Comparison of ENCODE assay signal across 14 cellular contexts in genomic region chr2:20451761-20452499, GRCh38. TPM values are rescaled to one million over a fixed set of nuclear protein-coding genes. Genes with fewer than 3 reads are reported as not detected.
DNase-seq lines count a peak whose midpoint lies in the region; ATAC-seq and TF ChIP-seq lines count a peak whose summit lies in the region.
"Had no signal": no experiment of that assay in that cellular context is flagged by ENCODE, and none has a peak within 500 bp of the region (broad histone marks: within the 10 kb centered on the region; RNA-seq: fewer than 3 reads in every experiment).

No MANE protein-coding gene starts in this region.

- no peaks in the 10 kb centered on the region for H3K27me3 ChIP-seq in muscle layer of duodenum (ENCODE audit: low read depth, low read length)
- H3K27me3 ChIP-seq in thoracic aorta (replicated peaks; ENCODE audit: insufficient read depth): no peaks in the 10 kb centered on the region
- no peaks in the 10 kb centered on the region for H3K27me3 ChIP-seq in CD8-positive, alpha-beta memory T cell (ENCODE audit: insufficient read depth, low read length, poor library complexity, severe bottlenecking)

- H3K27ac Mint-ChIP-seq in activated CD8-positive, alpha-beta memory T cell treated with anti-CD3 and anti-CD28 coated beads, Interleukin-2, amount 10 ng/mL, durations not matched to agents 7 days and 5 days: no peak overlapping the region
- H3K27ac Mint-ChIP-seq in CD8-positive, alpha-beta memory T cell: no peak overlapping the region
- H3K27ac Mint-ChIP-seq: activated naive CD8-positive, alpha-beta T cell treated with anti-CD3 and anti-CD28 coated beads, Interleukin-2, amount 10 ng/mL, durations not matched to agents 7 days and 5 days; dendritic cell treated with granulocyte-macrophage colony-stimulating factor and Interleukin-4, amounts not matched to agents 40 ng/mL and 50 ng/mL, for 4 days; WTC11 had no signal

- no peaks in the 10 kb centered on the region for H3K9me3 ChIP-seq in muscle layer of duodenum (ENCODE audit: control insufficient read depth in 1 of 2, low read length in 2 of 2)
- no peaks in the 10 kb centered on the region for H3K9me3 ChIP-seq in thoracic aorta
- H3K9me3 ChIP-seq in CD8-positive, alpha-beta memory T cell (ENCODE audit: low read length): no peaks in the 10 kb centered on the region

- H3K27ac ChIP-seq in muscle layer of duodenum (ENCODE audit: low read length): peak overlapping the region; percentile 97
- H3K27ac ChIP-seq in thoracic aorta: peak overlapping the region; percentile 98 to 99
- no peak overlapping the region for H3K27ac ChIP-seq in CD8-positive, alpha-beta memory T cell (ENCODE audit: low read depth, low read length)

- no peak overlapping the region for H3K4me3 ChIP-seq in muscle layer of duodenum (ENCODE audit: low read depth in 1 of 2, low read length in 2 of 2)
- peak overlapping the region; percentile 97 for H3K4me3 ChIP-seq in thoracic aorta
- H3K4me3 ChIP-seq in CD8-positive, alpha-beta memory T cell (ENCODE audit: low read length): no peak overlapping the region

- peaks cover 38% of the 10 kb centered on the region for H3K27me3 Mint-ChIP-seq in activated CD8-positive, alpha-beta memory T cell treated with anti-CD3 and anti-CD28 coated beads, Interleukin-2, amount 10 ng/mL, durations not matched to agents 7 days and 5 days
- peaks cover 5 to 33% of the 10 kb centered on the region in 2 donors for H3K27me3 Mint-ChIP-seq in CD8-positive, alpha-beta memory T cell

- ATAC-seq in activated CD8-positive, alpha-beta memory T cell treated with anti-CD3 and anti-CD28 coated beads, Interleukin-2, amount 10 ng/mL, durations not matched to agents 7 days and 5 days: no peak
- ATAC-seq in thoracic aorta (ENCODE audit: insufficient number of reproducible peaks, low FRiP score, low read depth) (no peak), GM18520 (IDR thresholded peaks at IDR 0.05; ENCODE audit: unreplicated experiment) (no peak)
- ATAC-seq in stimulated activated naive CD8-positive, alpha-beta T cell treated with anti-CD3 and anti-CD28 coated beads, Interleukin-15, Interleukin-2, amounts not matched to agents 100 U/mL and 50 U/mL, for 24 hours: no peak

- POLR2A ChIA-PET in CD8-positive, alpha-beta memory T cell (lab: Charles Lee): no interaction called here

- peaks cover 0 to 20% of the 10 kb centered on the region in 2 donors for H3K4me1 ChIP-seq in muscle layer of duodenum (ENCODE audit: control insufficient read depth in 1 of 2, insufficient read depth in 2 of 2, low read length in 2 of 2)
- H3K4me1 ChIP-seq in thoracic aorta (ENCODE audit: control insufficient read depth in 1 of 2, low read depth in 2 of 2): peaks cover 0 to 19% of the 10 kb centered on the region in 2 donors
- peaks cover 7% of the 10 kb centered on the region for H3K4me1 ChIP-seq in CD8-positive, alpha-beta memory T cell (ENCODE audit: insufficient read depth, low read length)

- no peaks in the 10 kb centered on the region for H3K9me3 Mint-ChIP-seq in activated CD8-positive, alpha-beta memory T cell treated with anti-CD3 and anti-CD28 coated beads, Interleukin-2, amount 10 ng/mL, durations not matched to agents 7 days and 5 days (ENCODE audit: low read depth)
- H3K9me3 Mint-ChIP-seq in CD8-positive, alpha-beta memory T cell: no peaks in the 10 kb centered on the region
- H3K9me3 Mint-ChIP-seq: activated naive CD8-positive, alpha-beta T cell treated with anti-CD3 and anti-CD28 coated beads, Interleukin-2, amount 10 ng/mL, durations not matched to agents 7 days and 5 days; dendritic cell treated with granulocyte-macrophage colony-stimulating factor and Interleukin-4, amounts not matched to agents 40 ng/mL and 50 ng/mL, for 4 days; type B pancreatic cell; WTC11 had no signal

- no peak for TF ChIP-seq CTCF in thoracic aorta (IDR thresholded peaks at IDR 0.05)

- H3K36me3 ChIP-seq in muscle layer of duodenum (ENCODE audit: control insufficient read depth in 1 of 2, insufficient read depth in 2 of 2, low read length in 2 of 2) (peaks cover 5 to 21% of the 10 kb centered on the region in 2 donors), thoracic aorta (peaks cover 23% of the 10 kb centered on the region)
- H3K36me3 ChIP-seq in CD8-positive, alpha-beta memory T cell (ENCODE audit: insufficient read depth, low read length): no peaks in the 10 kb centered on the region

- peak; percentile 38 for DNase-seq in activated CD8-positive, alpha-beta memory T cell treated with anti-CD3 and anti-CD28 coated beads for 24 hours
- no peak for DNase-seq in activated CD8-positive, alpha-beta memory T cell treated with anti-CD3 and anti-CD28 coated beads, Interleukin-2, amount 10 ng/mL, durations not matched to agents 7 days and 5 days
- DNase-seq in dermis blood vessel endothelial cell: peak; percentile 42
- no peak for DNase-seq in thoracic aorta (ENCODE audit: low spot score)
- no peak for DNase-seq in stimulated activated naive CD8-positive, alpha-beta T cell treated with anti-CD3 and anti-CD28 coated beads, Interleukin-15, Interleukin-2, amounts not matched to agents 100 U/mL and 50 U/mL, for 24 hours
- DNase-seq in CD8-positive, alpha-beta memory T cell: no peak
- DNase-seq: activated naive CD8-positive, alpha-beta T cell treated with anti-CD3 and anti-CD28 coated beads, Interleukin-2, amount 10 ng/mL, durations not matched to agents 7 days and 5 days; NCI-H510A; stimulated activated CD4-positive, alpha-beta T cell treated with anti-CD3 and anti-CD28 coated beads, Interleukin-12 subunit alpha, Interleukin-12 subunit beta, amount 100 ng/mL, for 4 hours had no signal

- H3K36me3 Mint-ChIP-seq in activated CD8-positive, alpha-beta memory T cell treated with anti-CD3 and anti-CD28 coated beads, Interleukin-2, amount 10 ng/mL, durations not matched to agents 7 days and 5 days: peaks cover 1% of the 10 kb centered on the region
- no peaks in the 10 kb centered on the region for H3K36me3 Mint-ChIP-seq in CD8-positive, alpha-beta memory T cell
- H3K36me3 Mint-ChIP-seq: activated naive CD8-positive, alpha-beta T cell treated with anti-CD3 and anti-CD28 coated beads, Interleukin-2, amount 10 ng/mL, durations not matched to agents 7 days and 5 days; type B pancreatic cell; WTC11 had no signal

- CTCF ChIA-PET in activated CD8-positive, alpha-beta memory T cell treated with anti-CD3 and anti-CD28 coated beads, Interleukin-2, amount 10 ng/mL, durations not matched to agents 7 days and 5 days (lab: Charles Lee): interaction anchor here (0.9 to 4.5 kb wide), 3 partner anchors 182 to 199 kb away, joined by 3 to 28 read pairs (median 5); partner anchors contain the start of gene HS1BP3
- CTCF ChIA-PET in CD8-positive, alpha-beta memory T cell (lab: Charles Lee): interaction anchor here (0.9 to 1.7 kb wide), 6 partner anchors 8 to 200 kb away, joined by 3 to 4 read pairs (median 3); partner anchors contain the start of gene HS1BP3

- H3K4me3 Mint-ChIP-seq in activated CD8-positive, alpha-beta memory T cell treated with anti-CD3 and anti-CD28 coated beads, Interleukin-2, amount 10 ng/mL, durations not matched to agents 7 days and 5 days: no peak overlapping the region
- H3K4me3 Mint-ChIP-seq in CD8-positive, alpha-beta memory T cell: peak overlapping the region in 3 of 7 donors; percentile 9 to 32 (median 20)
- H3K4me3 Mint-ChIP-seq: activated naive CD8-positive, alpha-beta T cell treated with anti-CD3 and anti-CD28 coated beads, Interleukin-2, amount 10 ng/mL, durations not matched to agents 7 days and 5 days; dendritic cell treated with granulocyte-macrophage colony-stimulating factor and Interleukin-4, amounts not matched to agents 40 ng/mL and 50 ng/mL, for 4 days; WTC11 had no signal

- peaks cover 8% of the 10 kb centered on the region for H3K4me1 Mint-ChIP-seq in activated CD8-positive, alpha-beta memory T cell treated with anti-CD3 and anti-CD28 coated beads, Interleukin-2, amount 10 ng/mL, durations not matched to agents 7 days and 5 days
- H3K4me1 Mint-ChIP-seq in CD8-positive, alpha-beta memory T cell: peaks cover 0 to 20% (median 5%) of the 10 kb centered on the region in 3 donors
- H3K4me1 Mint-ChIP-seq: activated naive CD8-positive, alpha-beta T cell treated with anti-CD3 and anti-CD28 coated beads, Interleukin-2, amount 10 ng/mL, durations not matched to agents 7 days and 5 days had no signal

RNA-seq across cellular contexts. Expression of gene RHOB, which starts 5.1 kb away (rescaled TPM):
- total RNA-seq in activated CD8-positive, alpha-beta memory T cell treated with anti-CD3 and anti-CD28 coated beads, Interleukin-2, amount 10 ng/mL, durations not matched to agents 7 days and 5 days: 10 to 100 TPM in 1 of 2 experiments, 1 to 10 TPM in 1; 9.1 to 36.4 TPM
- total RNA-seq in dermis blood vessel endothelial cell: 991 and 2,158 TPM in 2 replicates
- total RNA-seq in thoracic aorta: 1,000 to 10,000 TPM in 1 of 2 donors, 100 to 1,000 TPM in 1; 805 to 1,722 TPM
- 10 to 100 TPM; 27.4 TPM for total RNA-seq in CD8-positive, alpha-beta memory T cell
- 3.4 TPM for polyA plus RNA-seq in CD8-positive, alpha-beta memory T cell

Comparison
In these comparisons a context has a peak if more than half of its experiments do, and no peak if none do; other contexts are left out.
1. DNase-seq: peak in activated CD8-positive, alpha-beta memory T cell treated with anti-CD3 and anti-CD28 coated beads for 24 hours (single experiment) and dermis blood vessel endothelial cell (single experiment); none in activated CD8-positive, alpha-beta memory T cell treated with anti-CD3 and anti-CD28 coated beads, Interleukin-2, amount 10 ng/mL, durations not matched to agents 7 days and 5 days (single experiment), thoracic aorta (single experiment), stimulated activated naive CD8-positive, alpha-beta T cell treated with anti-CD3 and anti-CD28 coated beads, Interleukin-15, Interleukin-2, amounts not matched to agents 100 U/mL and 50 U/mL, for 24 hours (single experiment) and CD8-positive, alpha-beta memory T cell (0 of 5).
2. RNA of gene RHOB, which starts 5.1 kb away (total RNA-seq): 991 to 2,158 TPM in dermis blood vessel endothelial cell and 805 to 1,722 TPM in thoracic aorta; 9.1 to 36.4 TPM in activated CD8-positive, alpha-beta memory T cell treated with anti-CD3 and anti-CD28 coated beads, Interleukin-2, amount 10 ng/mL, durations not matched to agents 7 days and 5 days and 27.4 TPM in CD8-positive, alpha-beta memory T cell; every median in the first group is over 10 times any median in the second.